10 cellular contexts compared by ENCODE assay signal in genomic region chr12:810635-811415, GRCh38. TPM values are rescaled to one million over a fixed set of nuclear protein-coding genes. Genes with fewer than 3 reads are reported as not detected.
DNase-seq lines count a peak whose midpoint lies in the region; ATAC-seq and TF ChIP-seq lines count a peak whose summit lies in the region.
"Had no signal": no experiment of that assay in that cellular context is flagged by ENCODE, and none has a peak within 500 bp of the region (broad histone marks: within the 10 kb centered on the region; RNA-seq: fewer than 3 reads in every experiment).

No MANE protein-coding gene starts in this region.

- no peak for TF ChIP-seq CTCF in breast epithelium (IDR thresholded peaks at IDR 0.05)

- ATAC-seq in HG03565 (IDR thresholded peaks at IDR 0.05; ENCODE audit: unreplicated experiment), result peak; percentile 47
- peak; percentile 37 for ATAC-seq in central memory CD8-positive, alpha-beta T cell (replicated peaks; ENCODE audit: extremely low read depth, poor library complexity, severe bottlenecking)

- peak overlapping the region; percentile 68 for H3K4me3 Mint-ChIP-seq in central memory CD8-positive, alpha-beta T cell

- intact Hi-C loops in breast epithelium (cut with DNase I; ENCODE audit: low total_unique reads), result loop anchor here (5.0 kb wide), 1 partner anchor 239 kb away; no protein-coding TSS in a partner anchor

- H3K9me3 ChIP-seq in breast epithelium, result no peaks in the 10 kb centered on the region

- no peaks in the 10 kb centered on the region for H3K27me3 ChIP-seq in breast epithelium

- H3K4me1 Mint-ChIP-seq in central memory CD8-positive, alpha-beta T cell, result peaks cover 58% of the 10 kb centered on the region

- no peaks in the 10 kb centered on the region for H3K36me3 ChIP-seq in breast epithelium

- H3K36me3 Mint-ChIP-seq in central memory CD8-positive, alpha-beta T cell (ENCODE audit: insufficient read depth), result peaks cover 17% of the 10 kb centered on the region

- H3K27ac Mint-ChIP-seq in central memory CD8-positive, alpha-beta T cell (ENCODE audit: low read depth), result peak overlapping the region; percentile 90

- no peak for TF ChIP-seq POLR2A in breast epithelium (IDR thresholded peaks at IDR 0.05)

- no peak overlapping the region for H3K27ac ChIP-seq in breast epithelium

- no peak overlapping the region for H3K4me3 ChIP-seq in breast epithelium

- H3K9me3 Mint-ChIP-seq in central memory CD8-positive, alpha-beta T cell, result no peaks in the 10 kb centered on the region

- no peaks in the 10 kb centered on the region for H3K27me3 Mint-ChIP-seq in central memory CD8-positive, alpha-beta T cell

- DNase-seq in activated CD8-positive, alpha-beta memory T cell treated with anti-CD3 and anti-CD28 coated beads, Interleukin-2, amount 50 U/mL, for 24 hours (ENCODE audit: extremely low read depth), result peak; percentile 23
- no peak for DNase-seq in activated CD8-positive, alpha-beta memory T cell treated with anti-CD3 and anti-CD28 coated beads, Interleukin-2, amount 50 U/mL, for 4 hours
- no peak for DNase-seq in central memory CD8-positive, alpha-beta T cell (ENCODE audit: low spot score in 2 of 2)
- peak; percentile 63 for DNase-seq in stimulated activated CD8-positive, alpha-beta memory T cell treated with anti-CD3 and anti-CD28 coated beads, Interleukin-4, amount 100 ng/mL, for 48 hours
- DNase-seq in mesenteric fat pad (ENCODE audit: low spot score) (no peak), activated gamma-delta T cell (lab: John Stamatoyannopoulos, UW) (no peak), breast epithelium (ENCODE audit: low spot score in 2 of 2) (no peak)
- DNase-seq: NCI-H1436 treated with DMSO at 0.1 percent for 48 hours, SIG-M5 had no signal

- H3K4me1 ChIP-seq in breast epithelium, result no peaks in the 10 kb centered on the region

RNA-seq across cellular contexts. Expression of gene WNK1, which starts 58.4 kb away (rescaled TPM):
- 312 TPM for total RNA-seq in mesenteric fat pad
- total RNA-seq in breast epithelium, result 100 to 1,000 TPM; 173 to 192 (median 176) TPM

Comparison
In these comparisons a context has a peak if more than half of its experiments do, and no peak if none do; other contexts are left out.
1. DNase-seq: peak in activated CD8-positive, alpha-beta memory T cell treated with anti-CD3 and anti-CD28 coated beads, Interleukin-2, amount 50 U/mL, for 24 hours (single experiment) and stimulated activated CD8-positive, alpha-beta memory T cell treated with anti-CD3 and anti-CD28 coated beads, Interleukin-4, amount 100 ng/mL, for 48 hours (single experiment); none in activated CD8-positive, alpha-beta memory T cell treated with anti-CD3 and anti-CD28 coated beads, Interleukin-2, amount 50 U/mL, for 4 hours (single experiment), central memory CD8-positive, alpha-beta T cell (0 of 2), mesenteric fat pad (single experiment), activated gamma-delta T cell (single experiment) and breast epithelium (0 of 2).